In genomic region chr14:100011568-100012325, GRCh38 we compare ENCODE assay signal across 20 cellular contexts.
"Had no signal": no experiment of that assay in that cellular context is flagged by ENCODE, and none has a peak within 500 bp of the region (broad histone marks: within the 10 kb centered on the region; RNA-seq: fewer than 3 reads in every experiment).

No MANE protein-coding gene starts in this region.

- H3K27me3 ChIP-seq: ascending aorta, gastrocnemius medialis, ovary, right lobe of liver, upper lobe of left lung had no signal

- DNase-seq: activated CD4-positive, alpha-beta T cell treated with anti-CD3 and anti-CD28 coated beads, Interleukin-2, amount 10 ng/mL, durations not matched to agents 7 days and 5 days; activated CD8-positive, alpha-beta T cell treated with anti-CD3 and anti-CD28 coated beads, Interleukin-2, amount 10 ng/mL, durations not matched to agents 7 days and 5 days; activated naive CD4-positive, alpha-beta T cell treated with anti-CD3 and anti-CD28 coated beads, Interleukin-2, amount 10 ng/mL, durations not matched to agents 7 days and 5 days; activated T-cell treated with anti-CD3 and anti-CD28 coated beads, Interleukin-2, amount 50 U/mL, for 24 hours; gastrocnemius medialis; head of caudate nucleus; naive thymus-derived CD4-positive, alpha-beta T cell; ovary; psoas muscle; right lobe of liver; stimulated activated CD4-positive, alpha-beta T cell treated with anti-CD3 and anti-CD28 coated beads, Interleukin-4, amount 100 ng/mL, for 1 hour; T1000; upper lobe of left lung had no signal

- H3K27ac Mint-ChIP-seq: activated CD4-positive, alpha-beta T cell treated with anti-CD3 and anti-CD28 coated beads, Interleukin-2, amount 10 ng/mL, durations not matched to agents 7 days and 5 days; activated CD8-positive, alpha-beta T cell treated with anti-CD3 and anti-CD28 coated beads, Interleukin-2, amount 10 ng/mL, durations not matched to agents 7 days and 5 days; activated naive CD4-positive, alpha-beta T cell treated with anti-CD3 and anti-CD28 coated beads, Interleukin-2, amount 10 ng/mL, durations not matched to agents 7 days and 5 days; activated T-cell treated with anti-CD3 and anti-CD28 coated beads, Interleukin-2, amount 50 U/mL, for 24 hours; stimulated activated effector memory CD8-positive, alpha-beta T cell treated with anti-CD3 and anti-CD28 coated beads, Interleukin-12 subunit alpha, Interleukin-12 subunit beta, amount 100 ng/mL, for 72 hours had no signal

- H3K4me3 ChIP-seq: ascending aorta, coronary artery, gastrocnemius medialis, ovary, psoas muscle, right lobe of liver, smooth muscle cell, thoracic aorta, upper lobe of left lung had no signal

- H3K4me1 Mint-ChIP-seq: stimulated activated effector memory CD8-positive, alpha-beta T cell treated with anti-CD3 and anti-CD28 coated beads, Interleukin-12 subunit alpha, Interleukin-12 subunit beta, amount 100 ng/mL, for 72 hours had no signal

- H3K27me3 Mint-ChIP-seq: activated CD4-positive, alpha-beta T cell treated with anti-CD3 and anti-CD28 coated beads, Interleukin-2, amount 10 ng/mL, durations not matched to agents 7 days and 5 days; activated T-cell treated with anti-CD3 and anti-CD28 coated beads, Interleukin-2, amount 50 U/mL, for 24 hours had no signal

- H3K36me3 Mint-ChIP-seq: activated naive CD4-positive, alpha-beta T cell treated with anti-CD3 and anti-CD28 coated beads, Interleukin-2, amount 10 ng/mL, durations not matched to agents 7 days and 5 days; stimulated activated effector memory CD8-positive, alpha-beta T cell treated with anti-CD3 and anti-CD28 coated beads, Interleukin-12 subunit alpha, Interleukin-12 subunit beta, amount 100 ng/mL, for 72 hours had no signal

- H3K4me2 ChIP-seq: smooth muscle cell had no signal

- H3K36me3 ChIP-seq: ascending aorta, gastrocnemius medialis, ovary, right lobe of liver, thoracic aorta, upper lobe of left lung had no signal

- H3K9me3 ChIP-seq: ascending aorta, gastrocnemius medialis, ovary, psoas muscle, right lobe of liver, thoracic aorta, upper lobe of left lung had no signal

- H3K4me3 Mint-ChIP-seq: activated CD4-positive, alpha-beta T cell treated with anti-CD3 and anti-CD28 coated beads, Interleukin-2, amount 10 ng/mL, durations not matched to agents 7 days and 5 days; activated CD8-positive, alpha-beta T cell treated with anti-CD3 and anti-CD28 coated beads, Interleukin-2, amount 10 ng/mL, durations not matched to agents 7 days and 5 days; activated naive CD4-positive, alpha-beta T cell treated with anti-CD3 and anti-CD28 coated beads, Interleukin-2, amount 10 ng/mL, durations not matched to agents 7 days and 5 days; activated T-cell treated with anti-CD3 and anti-CD28 coated beads, Interleukin-2, amount 50 U/mL, for 24 hours; naive thymus-derived CD4-positive, alpha-beta T cell; stimulated activated effector memory CD8-positive, alpha-beta T cell treated with anti-CD3 and anti-CD28 coated beads, Interleukin-12 subunit alpha, Interleukin-12 subunit beta, amount 100 ng/mL, for 72 hours had no signal

- H3K27ac ChIP-seq: ascending aorta, coronary artery, ovary, psoas muscle, right lobe of liver, thoracic aorta, upper lobe of left lung had no signal

- H3K4me1 ChIP-seq: ascending aorta, right lobe of liver had no signal

- FAIRE-seq: endometrium had no signal

- H3K9me3 Mint-ChIP-seq: activated CD4-positive, alpha-beta T cell treated with anti-CD3 and anti-CD28 coated beads, Interleukin-2, amount 10 ng/mL, durations not matched to agents 7 days and 5 days; activated naive CD4-positive, alpha-beta T cell treated with anti-CD3 and anti-CD28 coated beads, Interleukin-2, amount 10 ng/mL, durations not matched to agents 7 days and 5 days; activated T-cell treated with anti-CD3 and anti-CD28 coated beads, Interleukin-2, amount 50 U/mL, for 24 hours; stimulated activated effector memory CD8-positive, alpha-beta T cell treated with anti-CD3 and anti-CD28 coated beads, Interleukin-12 subunit alpha, Interleukin-12 subunit beta, amount 100 ng/mL, for 72 hours had no signal

- ATAC-seq: activated CD4-positive, CD25-positive, alpha-beta regulatory T cell treated with anti-CD3 and anti-CD28 coated beads, Interleukin-2, amount 50 U/mL, for 24 hours; gastrocnemius medialis; naive thymus-derived CD4-positive, alpha-beta T cell; right lobe of liver; stimulated activated effector memory CD8-positive, alpha-beta T cell treated with anti-CD3 and anti-CD28 coated beads, Interleukin-12 subunit alpha, Interleukin-12 subunit beta, amount 100 ng/mL, for 72 hours had no signal
